Comparison of ENCODE assay signal across 19 cellular contexts in the genomic region with DNA sequence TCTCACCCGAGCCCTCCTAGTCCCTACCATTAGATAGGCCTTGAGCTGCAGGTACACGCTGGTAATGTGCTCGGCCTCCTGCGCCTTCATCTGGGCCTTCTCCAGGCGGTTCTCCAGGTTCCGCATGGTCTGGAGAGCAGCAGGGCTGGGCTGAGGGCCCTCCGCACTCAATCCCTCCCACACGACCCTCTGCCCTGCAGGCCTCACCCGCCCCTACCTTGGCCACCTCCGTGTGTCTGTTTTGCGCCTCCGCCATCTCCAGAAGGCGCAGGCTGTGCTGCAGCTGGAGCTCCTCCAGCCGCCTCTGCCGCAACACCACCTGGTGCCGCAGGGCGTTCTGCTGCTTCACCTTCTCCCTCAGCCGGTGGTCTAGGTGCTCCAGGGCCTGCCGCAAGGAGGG. TPM values are rescaled to one million over a fixed set of nuclear protein-coding genes. Genes with fewer than 3 reads are reported as not detected.
DNase-seq lines count a peak whose midpoint lies in the region; ATAC-seq, FAIRE-seq and TF ChIP-seq lines count a peak whose summit lies in the region.
"Had no signal": no experiment of that assay in that cellular context is flagged by ENCODE, and none has a peak within 500 bp of the region (broad histone marks: within the 10 kb centered on the region; RNA-seq: fewer than 3 reads in every experiment).

No MANE protein-coding gene starts in this region.

- no TSS peak for BruUV-seq in HepG2 (replicated peaks; lab: Mats Ljungman, UMichigan)

- peak; percentile 23; the same call in 2 of the 3 replicates for ATAC-seq in HepG2
- ATAC-seq in right lobe of liver, result no peak
- ATAC-seq: CD8-positive, alpha-beta T cell had no signal

- peaks cover 6% of the 10 kb centered on the region for H3K4me1 Mint-ChIP-seq in osteocyte (ENCODE audit: unreplicated experiment)

- in situ Hi-C loops in HepG2 (cut with HindIII; ENCODE audit: extremely low pct_ligation_motif_present, low pct_unique_long_range_greater_than_20kb), result no loop called here

- H3K36me3 ChIP-seq in HepG2 (replicated peaks in 1 of 2; ENCODE audit: control insufficient read depth in 1 of 2, insufficient read depth in 2 of 2, low read length in 2 of 2) (no peaks in the 10 kb centered on the region), right lobe of liver (no peaks in the 10 kb centered on the region), HEK293 (ENCODE audit: control insufficient read depth in 2 of 2, insufficient read depth in 1 of 2, low read length in 2 of 2) (no peaks in the 10 kb centered on the region), osteoblast (ENCODE audit: insufficient read depth, low read length) (no peaks in the 10 kb centered on the region)
- H3K36me3 ChIP-seq: BLaER1 had no signal

- TF ChIP-seq EP300 in HepG2 (IDR thresholded peaks at IDR 0.05; ENCODE audit: low read depth in 2 of 2, low read length in 2 of 2) (no peak), HepG2 (CRISPR knock-in tag; IDR thresholded peaks at IDR 0.05; ENCODE audit: borderline replicate concordance) (no peak)

- FAIRE-seq in HepG2 (lab: Jason Lieb, UNC), result no peak
- FAIRE-seq: HTR-8/SVneo had no signal

- no peak overlapping the region for H3K9ac ChIP-seq in HepG2 (ENCODE audit: insufficient read depth, low read depth, low read length)
- H3K9ac ChIP-seq: BLaER1 had no signal

- H2AFZ ChIP-seq in HepG2 (ENCODE audit: low read length) (peak overlapping the region; percentile 77), osteoblast (ENCODE audit: low read length) (no peak overlapping the region)

- H3K27me3 Mint-ChIP-seq in osteocyte (ENCODE audit: unreplicated experiment), result peaks cover 9% of the 10 kb centered on the region

- H3K79me2 ChIP-seq in HepG2 (ENCODE audit: insufficient read depth, low read length), result no peaks in the 10 kb centered on the region
- no peaks in the 10 kb centered on the region for H3K79me2 ChIP-seq in osteoblast (ENCODE audit: insufficient read depth, low read length)

- DNase-seq in HepG2 (ENCODE audit: low spot score), result no peak
- no peak for DNase-seq in right lobe of liver
- peak; percentile 52 for DNase-seq in osteoblast (ENCODE audit: insufficient read length, low spot score, missing footprints)
- no peak for DNase-seq in osteocyte (ENCODE audit: extremely low spot score, unreplicated experiment)
- DNase-seq in inferior parietal cortex (ENCODE audit: extremely low spot score), result no peak
- DNase-seq: 8988T; Calu3; CD8-positive, alpha-beta T cell; DMS79 treated with DMSO at 0.1 percent for 48 hours; GF-D8; GOT3; HCEC 1CT; KG1 had no signal

- H3K27ac ChIP-seq in HepG2 (ENCODE audit: extremely low read length, insufficient read depth, low read length), result no peak overlapping the region
- no peak overlapping the region for H3K27ac ChIP-seq in right lobe of liver
- H3K27ac ChIP-seq in HEK293 (ENCODE audit: extremely low read depth, low read depth, low read length), result no peak overlapping the region
- no peak overlapping the region for H3K27ac ChIP-seq in osteoblast (ENCODE audit: low read depth, low read length)
- H3K27ac ChIP-seq: BLaER1 had no signal

- POLR2A ChIA-PET in HepG2 (lab: Yijun Ruan, JAX), result interaction anchor here (1.7 kb wide), 1 partner anchor 9 kb away, joined by 7 read pairs; a partner anchor contains a TSS
- POLR2A ChIA-PET in HEK293 (lab: Yijun Ruan, JAX), result interaction anchor here (0.6 kb wide), 2 partner anchors 9 to 43 kb away, joined by 6 read pairs; a partner anchor contains a TSS

- H3K9me3 ChIP-seq in HepG2 (ENCODE audit: low read length) (no peaks in the 10 kb centered on the region), right lobe of liver (no peaks in the 10 kb centered on the region), HEK293 (ENCODE audit: control insufficient read depth, insufficient read depth, low read depth, low read length) (no peaks in the 10 kb centered on the region), osteoblast (ENCODE audit: low read depth, low read length) (no peaks in the 10 kb centered on the region)
- H3K9me3 ChIP-seq: BLaER1 had no signal

- H3K27me3 ChIP-seq in HepG2 (ENCODE audit: control insufficient read depth in 1 of 2, insufficient read depth in 2 of 2, low read length in 2 of 2) (peaks cover 3 to 24% of the 10 kb centered on the region in 2 experiments; a peak in 4 of 5 replicates), right lobe of liver (no peaks in the 10 kb centered on the region), osteoblast (ENCODE audit: insufficient read depth, low read length) (peaks cover 14% of the 10 kb centered on the region)

- peak overlapping the region; percentile 47; the same call in 1 of the 2 replicates for H3K4me2 ChIP-seq in HepG2 (ENCODE audit: low read depth, low read length)
- H3K4me2 ChIP-seq in osteoblast (ENCODE audit: insufficient read depth, low read length), result no peak overlapping the region
- H3K4me2 ChIP-seq: BLaER1 had no signal

- H4K20me1 ChIP-seq in HepG2 (ENCODE audit: insufficient read depth, low read length), result no peaks in the 10 kb centered on the region
- no peaks in the 10 kb centered on the region for H4K20me1 ChIP-seq in osteoblast (ENCODE audit: insufficient read depth, low read length)

- peak overlapping the region in 1 of 3 experiments; percentile 10; a peak in 1 of 6 replicates for H3K4me3 ChIP-seq in HepG2 (replicated peaks in 1 of 3; ENCODE audit: insufficient read depth in 1 of 3, low read depth in 2 of 3, low read length in 3 of 3)
- no peak overlapping the region for H3K4me3 ChIP-seq in right lobe of liver
- no peak overlapping the region for H3K4me3 ChIP-seq in HEK293 (ENCODE audit: low read depth, low read length)
- no peak overlapping the region for H3K4me3 ChIP-seq in osteoblast (ENCODE audit: insufficient read depth, low read length)
- H3K4me3 ChIP-seq: BLaER1 had no signal

- H3K9me3 Mint-ChIP-seq in osteocyte (ENCODE audit: unreplicated experiment), result no peaks in the 10 kb centered on the region
- H3K9me3 Mint-ChIP-seq: CD8-positive, alpha-beta T cell; IgD-negative memory B cell had no signal

- no peak for TF ChIP-seq POLR2A in HepG2 (IDR thresholded peaks at IDR 0.05; ENCODE audit: insufficient read depth in 1 of 2, low read depth in 2 of 2, low read length in 2 of 2)
- TF ChIP-seq POLR2A in right lobe of liver (IDR thresholded peaks at IDR 0.05), result no peak

- intact Hi-C loops in HepG2 (cut with micrococcal nuclease; ENCODE audit: unreplicated experiment) (no loop called here), right lobe of liver (cut with DNase I) (no loop called here)

- TF ChIP-seq RAD21 in HepG2 (CRISPR knock-in tag; IDR thresholded peaks at IDR 0.05), result no peak

- no peak overlapping the region for H3K27ac Mint-ChIP-seq in osteocyte (ENCODE audit: unreplicated experiment)
- H3K27ac Mint-ChIP-seq: CD8-positive, alpha-beta T cell; IgD-negative memory B cell had no signal

- no peaks in the 10 kb centered on the region for H3K36me3 Mint-ChIP-seq in osteocyte (ENCODE audit: unreplicated experiment)
- H3K36me3 Mint-ChIP-seq: CD8-positive, alpha-beta T cell; IgD-negative memory B cell had no signal

- WGBS in HepG2 (ENCODE audit: low lambda C conversion rate), result 47% methylated on average over 14 of the region's 19 CpGs
- 83% methylated on average over 1 of the region's 19 CpGs for WGBS in right lobe of liver (ENCODE audit: insufficient coverage, low coverage, low lambda C conversion rate, missing lambda C conversion rate)

- CTCF ChIA-PET in HepG2 (lab: Yijun Ruan, JAX; ENCODE audit: low intra/inter-chr PET ratio, low total read pairs) (no interaction called here), HEK293 (lab: Yijun Ruan, JAX) (interaction anchor here (1.1 kb wide), 1 partner anchor 8 kb away, joined by 4 read pairs; a partner anchor contains a TSS)

- peaks cover 26% of the 10 kb centered on the region for H3K4me1 ChIP-seq in HepG2 (ENCODE audit: insufficient read depth, low read length)
- H3K4me1 ChIP-seq in right lobe of liver, result peaks cover 0 to 4% (median 0%) of the 10 kb centered on the region in 4 donors
- no peaks in the 10 kb centered on the region for H3K4me1 ChIP-seq in HEK293 (ENCODE audit: control insufficient read depth, insufficient read depth, low read length)
- no peaks in the 10 kb centered on the region for H3K4me1 ChIP-seq in osteoblast (ENCODE audit: insufficient read depth, low read length)

- no peak overlapping the region for H3K4me3 Mint-ChIP-seq in osteocyte (ENCODE audit: unreplicated experiment)
- H3K4me3 Mint-ChIP-seq: CD14-positive monocyte; CD8-positive, alpha-beta T cell; IgD-negative memory B cell had no signal

- TF ChIP-seq CTCF in HepG2 (CRISPR knock-in tag; IDR thresholded peaks at IDR 0.05), result no peak
- no peak for TF ChIP-seq CTCF in right lobe of liver (IDR thresholded peaks at IDR 0.05)
- TF ChIP-seq CTCF in HEK293 (tag by site-specific recombination; IDR thresholded peaks at IDR 0.05), result no peak
- TF ChIP-seq CTCF in osteoblast (IDR thresholded peaks at IDR 0.05; ENCODE audit: extremely low read depth, low read depth, low read length), result no peak
- TF ChIP-seq CTCF in osteocyte (IDR thresholded peaks at IDR 0.05), result no peak

RNA-seq across cellular contexts. Expression of a gene that starts 7.5 kb away (rescaled TPM):
- 1.2 and 4.2 TPM in 2 replicates for total RNA-seq in HepG2 (2016; rRNA removed; fragmentation: Illumina TruSeq; extraction: Trizol)
- total RNA-seq in HepG2 (2016; cell fraction: cytosol; rRNA removed; fragmentation: Illumina TruSeq; extraction: Trizol; ENCODE audit: low read depth), result 2.5 and 4.2 TPM in 2 replicates
- 0.24 and 4.3 TPM in 2 replicates for total RNA-seq in HepG2 (2016; cell fraction: insoluble cytoplasmic fraction; rRNA removed; fragmentation: Illumina TruSeq; extraction: Trizol)
- total RNA-seq in HepG2 (2016; cell fraction: membrane; rRNA removed; fragmentation: Illumina TruSeq; extraction: Trizol), result 0.80 and 2.7 TPM in 2 replicates
- 5.7 and 8.1 TPM in 2 replicates for total RNA-seq in HepG2 (2016; cell fraction: nucleus; rRNA removed; fragmentation: Illumina TruSeq; extraction: Trizol)
- 7.6 and 8.4 TPM in 2 replicates for polyA plus RNA-seq in HepG2 (2011; rRNA removed)
- polyA plus RNA-seq in HepG2 (2011; cell fraction: cytosol; rRNA removed), result 0.79 and 1.9 TPM in 2 replicates
- 95.2 and 108 TPM in 2 replicates for polyA plus RNA-seq in HepG2 (2011; cell fraction: nucleus; rRNA removed)
- 9.4 TPM in 2 replicates for polyA plus RNA-seq in HepG2 (2012)
- polyA plus RNA-seq in HepG2 (2016; cell fraction: cytosol; fragmentation: Illumina TruSeq; extraction: Trizol; ENCODE audit: low read depth), result 0.75 and 0.92 TPM in 2 replicates
- 1.5 and 2.8 TPM in 2 replicates for polyA plus RNA-seq in HepG2 (2016; cell fraction: insoluble cytoplasmic fraction; fragmentation: Illumina TruSeq; extraction: Trizol; ENCODE audit: low read depth)
- 0.85 and 1.4 TPM in 2 replicates for polyA plus RNA-seq in HepG2 (2016; cell fraction: membrane; fragmentation: Illumina TruSeq; extraction: Trizol; ENCODE audit: low read depth)
- polyA plus RNA-seq in HepG2 (2016; cell fraction: nucleus; fragmentation: Illumina TruSeq; extraction: Trizol; ENCODE audit: insufficient read depth, low read depth), result 38.5 and 40.9 TPM in 2 replicates
- 7.1 and 16.7 TPM in 2 replicates for polyA minus RNA-seq in HepG2 (2011; rRNA and poly(A)+ RNA removed; ENCODE audit: low replicate concordance)
- 3.9 and 4.1 TPM in 2 replicates for polyA minus RNA-seq in HepG2 (2011; cell fraction: cytosol; rRNA and poly(A)+ RNA removed)
- polyA minus RNA-seq in HepG2 (2011; cell fraction: nucleus; rRNA and poly(A)+ RNA removed), result 14.0 and 15.7 TPM in 2 replicates
- 10 to 100 TPM in 5 of 6 experiments, 1 to 10 TPM in 1; 6.7 to 26.6 (median 19.7) TPM for total RNA-seq in right lobe of liver
- total RNA-seq in osteoblast, result 0.29 and 0.36 TPM in 2 replicates
- 1.1 and 1.9 TPM in 2 replicates for total RNA-seq in osteocyte
- total RNA-seq: A673; CD8-positive, alpha-beta T cell had no signal
- polyA plus RNA-seq: CD14-positive monocyte had no signal

RNA-seq across cellular contexts. Expression of a gene that starts 8.3 kb away (rescaled TPM):
- 0.04 TPM in 1 of 2 replicates, not detected in the other for total RNA-seq in HepG2 (2016; rRNA removed; fragmentation: Illumina TruSeq; extraction: Trizol)
- total RNA-seq in HepG2 (2016; cell fraction: cytosol; rRNA removed; fragmentation: Illumina TruSeq; extraction: Trizol; ENCODE audit: low read depth), result not detected in 2 replicates
- total RNA-seq in HepG2 (2016; cell fraction: insoluble cytoplasmic fraction; rRNA removed; fragmentation: Illumina TruSeq; extraction: Trizol), result 0.19 TPM in 1 of 2 replicates, not detected in the other
- 0.38 TPM in 1 of 2 replicates, not detected in the other for total RNA-seq in HepG2 (2016; cell fraction: membrane; rRNA removed; fragmentation: Illumina TruSeq; extraction: Trizol)
- 0.19 and 0.34 TPM in 2 replicates for total RNA-seq in HepG2 (2016; cell fraction: nucleus; rRNA removed; fragmentation: Illumina TruSeq; extraction: Trizol)
- 0.08 and 0.35 TPM in 2 replicates for polyA plus RNA-seq in HepG2 (2011; rRNA removed)
- polyA plus RNA-seq in HepG2 (2011; cell fraction: cytosol; rRNA removed), result 0.23 and 0.26 TPM in 2 replicates
- polyA plus RNA-seq in HepG2 (2011; cell fraction: nucleus; rRNA removed), result 0.29 and 0.42 TPM in 2 replicates
- 0.08 and 0.13 TPM in 2 replicates for polyA plus RNA-seq in HepG2 (2012)
- not detected in 2 replicates for polyA plus RNA-seq in HepG2 (2016; cell fraction: cytosol; fragmentation: Illumina TruSeq; extraction: Trizol; ENCODE audit: low read depth)
- polyA plus RNA-seq in HepG2 (2016; cell fraction: insoluble cytoplasmic fraction; fragmentation: Illumina TruSeq; extraction: Trizol; ENCODE audit: low read depth), result 0.20 TPM in 1 of 2 replicates, not detected in the other
- not detected in 2 replicates for polyA plus RNA-seq in HepG2 (2016; cell fraction: membrane; fragmentation: Illumina TruSeq; extraction: Trizol; ENCODE audit: low read depth)
- polyA plus RNA-seq in HepG2 (2016; cell fraction: nucleus; fragmentation: Illumina TruSeq; extraction: Trizol; ENCODE audit: insufficient read depth, low read depth), result 0.32 and 1.2 TPM in 2 replicates
- 1.6 TPM in 1 of 2 replicates, not detected in the other for polyA minus RNA-seq in HepG2 (2011; rRNA and poly(A)+ RNA removed; ENCODE audit: low replicate concordance)
- not detected in 2 replicates for polyA minus RNA-seq in HepG2 (2011; cell fraction: cytosol; rRNA and poly(A)+ RNA removed)
- 0.25 TPM in 1 of 2 replicates, not detected in the other for polyA minus RNA-seq in HepG2 (2011; cell fraction: nucleus; rRNA and poly(A)+ RNA removed)
- total RNA-seq in right lobe of liver, result under 1 TPM; 0.21 to 0.73 (median 0.54) TPM
- under 0.01 TPM in 2 replicates for total RNA-seq in osteoblast
- total RNA-seq in osteocyte, result not detected in 2 replicates
- total RNA-seq: Calu3; CD8-positive, alpha-beta T cell had no signal

RNA-seq across cellular contexts. Expression of a gene that starts 8.8 kb away (rescaled TPM):
- 44.2 and 125 TPM in 2 replicates for total RNA-seq in HepG2 (2016; rRNA removed; fragmentation: Illumina TruSeq; extraction: Trizol)
- total RNA-seq in HepG2 (2016; cell fraction: cytosol; rRNA removed; fragmentation: Illumina TruSeq; extraction: Trizol; ENCODE audit: low read depth), result 48.9 and 50.4 TPM in 2 replicates
- 34.7 and 135 TPM in 2 replicates for total RNA-seq in HepG2 (2016; cell fraction: insoluble cytoplasmic fraction; rRNA removed; fragmentation: Illumina TruSeq; extraction: Trizol)
- 48.6 and 53.5 TPM in 2 replicates for total RNA-seq in HepG2 (2016; cell fraction: membrane; rRNA removed; fragmentation: Illumina TruSeq; extraction: Trizol)
- 112 and 115 TPM in 2 replicates for total RNA-seq in HepG2 (2016; cell fraction: nucleus; rRNA removed; fragmentation: Illumina TruSeq; extraction: Trizol)
- 85.1 and 111 TPM in 2 replicates for polyA plus RNA-seq in HepG2 (2011; rRNA removed)
- 50.0 and 58.7 TPM in 2 replicates for polyA plus RNA-seq in HepG2 (2011; cell fraction: cytosol; rRNA removed)
- polyA plus RNA-seq in HepG2 (2011; cell fraction: nucleus; rRNA removed), result 284 and 361 TPM in 2 replicates
- polyA plus RNA-seq in HepG2 (2012), result 138 and 245 TPM in 2 replicates
- 34.6 and 43.1 TPM in 2 replicates for polyA plus RNA-seq in HepG2 (2016; cell fraction: cytosol; fragmentation: Illumina TruSeq; extraction: Trizol; ENCODE audit: low read depth)
- polyA plus RNA-seq in HepG2 (2016; cell fraction: insoluble cytoplasmic fraction; fragmentation: Illumina TruSeq; extraction: Trizol; ENCODE audit: low read depth), result 46.2 and 78.4 TPM in 2 replicates
- polyA plus RNA-seq in HepG2 (2016; cell fraction: membrane; fragmentation: Illumina TruSeq; extraction: Trizol; ENCODE audit: low read depth), result 62.2 and 79.4 TPM in 2 replicates
- 408 and 430 TPM in 2 replicates for polyA plus RNA-seq in HepG2 (2016; cell fraction: nucleus; fragmentation: Illumina TruSeq; extraction: Trizol; ENCODE audit: insufficient read depth, low read depth)
- polyA minus RNA-seq in HepG2 (2011; rRNA and poly(A)+ RNA removed; ENCODE audit: low replicate concordance), result 138 and 163 TPM in 2 replicates
- polyA minus RNA-seq in HepG2 (2011; cell fraction: cytosol; rRNA and poly(A)+ RNA removed), result 104 and 130 TPM in 2 replicates
- 60.0 and 70.7 TPM in 2 replicates for polyA minus RNA-seq in HepG2 (2011; cell fraction: nucleus; rRNA and poly(A)+ RNA removed)
- total RNA-seq in right lobe of liver, result 100 to 1,000 TPM; 114 to 206 (median 192) TPM
- 117 and 119 TPM in 2 replicates for total RNA-seq in osteoblast
- total RNA-seq in osteocyte, result 398 and 415 TPM in 2 replicates

RNA-seq across cellular contexts. Expression of a gene that starts 42.5 kb away (rescaled TPM):
- total RNA-seq in HepG2 (2016; rRNA removed; fragmentation: Illumina TruSeq; extraction: Trizol), result 1.2 and 2.9 TPM in 2 replicates
- total RNA-seq in HepG2 (2016; cell fraction: cytosol; rRNA removed; fragmentation: Illumina TruSeq; extraction: Trizol; ENCODE audit: low read depth), result 0.61 and 0.88 TPM in 2 replicates
- total RNA-seq in HepG2 (2016; cell fraction: insoluble cytoplasmic fraction; rRNA removed; fragmentation: Illumina TruSeq; extraction: Trizol), result 1.4 and 2.9 TPM in 2 replicates
- 2.3 and 2.5 TPM in 2 replicates for total RNA-seq in HepG2 (2016; cell fraction: membrane; rRNA removed; fragmentation: Illumina TruSeq; extraction: Trizol)
- total RNA-seq in HepG2 (2016; cell fraction: nucleus; rRNA removed; fragmentation: Illumina TruSeq; extraction: Trizol), result 2.5 and 3.1 TPM in 2 replicates
- polyA plus RNA-seq in HepG2 (2011; rRNA removed), result 5.3 and 7.0 TPM in 2 replicates
- 3.4 and 5.3 TPM in 2 replicates for polyA plus RNA-seq in HepG2 (2011; cell fraction: cytosol; rRNA removed)
- 46.2 and 52.8 TPM in 2 replicates for polyA plus RNA-seq in HepG2 (2011; cell fraction: nucleus; rRNA removed)
- polyA plus RNA-seq in HepG2 (2012), result 3.2 and 4.2 TPM in 2 replicates
- polyA plus RNA-seq in HepG2 (2016; cell fraction: cytosol; fragmentation: Illumina TruSeq; extraction: Trizol; ENCODE audit: low read depth), result 1.4 and 1.7 TPM in 2 replicates
- polyA plus RNA-seq in HepG2 (2016; cell fraction: insoluble cytoplasmic fraction; fragmentation: Illumina TruSeq; extraction: Trizol; ENCODE audit: low read depth), result 2.0 and 2.2 TPM in 2 replicates
- 2.5 and 3.1 TPM in 2 replicates for polyA plus RNA-seq in HepG2 (2016; cell fraction: membrane; fragmentation: Illumina TruSeq; extraction: Trizol; ENCODE audit: low read depth)
- polyA plus RNA-seq in HepG2 (2016; cell fraction: nucleus; fragmentation: Illumina TruSeq; extraction: Trizol; ENCODE audit: insufficient read depth, low read depth), result 8.5 and 9.5 TPM in 2 replicates
- 5.8 and 9.7 TPM in 2 replicates for polyA minus RNA-seq in HepG2 (2011; rRNA and poly(A)+ RNA removed; ENCODE audit: low replicate concordance)
- 1.8 and 3.3 TPM in 2 replicates for polyA minus RNA-seq in HepG2 (2011; cell fraction: cytosol; rRNA and poly(A)+ RNA removed)
- polyA minus RNA-seq in HepG2 (2011; cell fraction: nucleus; rRNA and poly(A)+ RNA removed), result 2.6 and 2.7 TPM in 2 replicates
- total RNA-seq in right lobe of liver, result 1 to 10 TPM; 4.9 to 8.7 (median 7.1) TPM
- 1.8 and 2.5 TPM in 2 replicates for total RNA-seq in osteoblast
- 2.3 and 2.4 TPM in 2 replicates for total RNA-seq in osteocyte

RNA-seq across cellular contexts. Expression of a gene that starts 52.2 kb away (rescaled TPM):
- total RNA-seq in HepG2 (2016; rRNA removed; fragmentation: Illumina TruSeq; extraction: Trizol), result 3.1 and 3.3 TPM in 2 replicates
- total RNA-seq in HepG2 (2016; cell fraction: cytosol; rRNA removed; fragmentation: Illumina TruSeq; extraction: Trizol; ENCODE audit: low read depth), result 0.81 and 1.5 TPM in 2 replicates
- 3.1 and 3.4 TPM in 2 replicates for total RNA-seq in HepG2 (2016; cell fraction: insoluble cytoplasmic fraction; rRNA removed; fragmentation: Illumina TruSeq; extraction: Trizol)
- total RNA-seq in HepG2 (2016; cell fraction: membrane; rRNA removed; fragmentation: Illumina TruSeq; extraction: Trizol), result 1.9 and 2.2 TPM in 2 replicates
- 1.3 and 2.3 TPM in 2 replicates for total RNA-seq in HepG2 (2016; cell fraction: nucleus; rRNA removed; fragmentation: Illumina TruSeq; extraction: Trizol)
- 2.7 and 3.9 TPM in 2 replicates for polyA plus RNA-seq in HepG2 (2011; rRNA removed)
- 2.3 and 3.3 TPM in 2 replicates for polyA plus RNA-seq in HepG2 (2011; cell fraction: cytosol; rRNA removed)
- 4.9 and 5.4 TPM in 2 replicates for polyA plus RNA-seq in HepG2 (2011; cell fraction: nucleus; rRNA removed)
- 1.5 and 1.6 TPM in 2 replicates for polyA plus RNA-seq in HepG2 (2012)
- polyA plus RNA-seq in HepG2 (2016; cell fraction: cytosol; fragmentation: Illumina TruSeq; extraction: Trizol; ENCODE audit: low read depth), result 0.61 and 0.65 TPM in 2 replicates
- 3.9 and 4.4 TPM in 2 replicates for polyA plus RNA-seq in HepG2 (2016; cell fraction: insoluble cytoplasmic fraction; fragmentation: Illumina TruSeq; extraction: Trizol; ENCODE audit: low read depth)
- polyA plus RNA-seq in HepG2 (2016; cell fraction: membrane; fragmentation: Illumina TruSeq; extraction: Trizol; ENCODE audit: low read depth), result 1.2 and 1.6 TPM in 2 replicates
- polyA plus RNA-seq in HepG2 (2016; cell fraction: nucleus; fragmentation: Illumina TruSeq; extraction: Trizol; ENCODE audit: insufficient read depth, low read depth), result 2.9 and 3.2 TPM in 2 replicates
- 1.3 and 2.7 TPM in 2 replicates for polyA minus RNA-seq in HepG2 (2011; rRNA and poly(A)+ RNA removed; ENCODE audit: low replicate concordance)
- 0.79 and 0.97 TPM in 2 replicates for polyA minus RNA-seq in HepG2 (2011; cell fraction: cytosol; rRNA and poly(A)+ RNA removed)
- polyA minus RNA-seq in HepG2 (2011; cell fraction: nucleus; rRNA and poly(A)+ RNA removed), result 1.8 and 2.7 TPM in 2 replicates
- 1 to 10 TPM; 1.4 to 2.7 (median 2.3) TPM for total RNA-seq in right lobe of liver
- 0.72 and 0.88 TPM in 2 replicates for total RNA-seq in osteoblast
- 1.3 and 2.4 TPM in 2 replicates for total RNA-seq in osteocyte
